Comparison of ENCODE assay signal across 12 cellular contexts in genomic region chr1:21652937-21653743, GRCh38. TPM values are rescaled to one million over a fixed set of nuclear protein-coding genes. Genes with fewer than 3 reads are reported as not detected.
DNase-seq lines count a peak whose midpoint lies in the region; ATAC-seq and TF ChIP-seq lines count a peak whose summit lies in the region.
"Had no signal": no experiment of that assay in that cellular context is flagged by ENCODE, and none has a peak within 500 bp of the region (broad histone marks: within the 10 kb centered on the region; RNA-seq: fewer than 3 reads in every experiment).

No MANE protein-coding gene starts in this region.

- H3K4me3 ChIP-seq in Caco-2 (ENCODE audit: low read depth, low read length), result no peak overlapping the region

- H3K9me3 ChIP-seq in Caco-2, result no peaks in the 10 kb centered on the region

- H3K36me3 Mint-ChIP-seq in Caco-2 (ENCODE audit: insufficient read depth, unreplicated experiment), result no peaks in the 10 kb centered on the region
- peaks cover 3% of the 10 kb centered on the region for H3K36me3 Mint-ChIP-seq in central memory CD8-positive, alpha-beta T cell (ENCODE audit: insufficient read depth)
- H3K36me3 Mint-ChIP-seq in nephron progenitor cell (ENCODE audit: low read depth), result no peaks in the 10 kb centered on the region
- H3K36me3 Mint-ChIP-seq: activated CD8-positive, alpha-beta memory T cell treated with anti-CD3 and anti-CD28 coated beads, Interleukin-2, amount 10 ng/mL, durations not matched to agents 7 days and 5 days had no signal

- CTCF ChIA-PET in Caco-2 (lab: Charles Lee), result no interaction called here

- peaks cover 7% of the 10 kb centered on the region; the same call in 1 of the 2 replicates for H3K4me1 ChIP-seq in Caco-2

- intact Hi-C loops in Caco-2 (cut with micrococcal nuclease; ENCODE audit: unreplicated experiment), result loop anchor here (10.0 kb wide), 1 partner anchor 118 kb away; no protein-coding TSS in a partner anchor

- H3K9me3 Mint-ChIP-seq in Caco-2 (ENCODE audit: unreplicated experiment) (no peaks in the 10 kb centered on the region), nephron progenitor cell (no peaks in the 10 kb centered on the region)
- H3K9me3 Mint-ChIP-seq in central memory CD8-positive, alpha-beta T cell, result no peaks in the 10 kb centered on the region

- BruUV-seq in Caco-2 (replicated peaks; lab: Mats Ljungman, UMichigan), result no TSS peak

- DNase-seq in AG20443 (ENCODE audit: low spot score) (peak; percentile 13), Caco-2 (no peak), nephron progenitor cell (no peak), NAMALWA (ENCODE audit: low spot score) (no peak)
- DNase-seq in central memory CD8-positive, alpha-beta T cell (ENCODE audit: low spot score in 2 of 2), result no peak
- DNase-seq in effector CD8-positive, alpha-beta T cell (lab: John Stamatoyannopoulos, UW), result no peak
- DNase-seq: activated CD8-positive, alpha-beta memory T cell treated with anti-CD3 and anti-CD28 coated beads, Interleukin-2, amount 10 ng/mL, durations not matched to agents 7 days and 5 days; aorta; NCI-H2081 had no signal

- no peaks in the 10 kb centered on the region for H3K27me3 Mint-ChIP-seq in Caco-2 (ENCODE audit: insufficient read depth, unreplicated experiment)
- H3K27me3 Mint-ChIP-seq in central memory CD8-positive, alpha-beta T cell, result peaks cover 24% of the 10 kb centered on the region
- peaks cover 79% of the 10 kb centered on the region for H3K27me3 Mint-ChIP-seq in nephron progenitor cell (ENCODE audit: low read depth, poor library complexity)

- TF ChIP-seq CTCF in Caco-2 (IDR thresholded peaks at IDR 0.05; ENCODE audit: insufficient read depth in 1 of 2, low read depth in 1 of 2, low read length in 1 of 2, severe bottlenecking in 1 of 2, unreplicated experiment in 1 of 2), result no peak
- no peak for TF ChIP-seq CTCF in nephron progenitor cell (IDR thresholded peaks at IDR 0.05)

- H3K4me1 Mint-ChIP-seq in Caco-2 (ENCODE audit: low read depth, unreplicated experiment), result peaks cover 10% of the 10 kb centered on the region
- peaks cover 15% of the 10 kb centered on the region for H3K4me1 Mint-ChIP-seq in central memory CD8-positive, alpha-beta T cell
- peaks cover 11% of the 10 kb centered on the region for H3K4me1 Mint-ChIP-seq in nephron progenitor cell

- no peak for ATAC-seq in central memory CD8-positive, alpha-beta T cell (replicated peaks; ENCODE audit: extremely low read depth, poor library complexity, severe bottlenecking)
- ATAC-seq in HG03097 (IDR thresholded peaks at IDR 0.05; ENCODE audit: low FRiP score, unreplicated experiment) (no peak), GM19467 (IDR thresholded peaks at IDR 0.05; ENCODE audit: unreplicated experiment) (no peak)
- ATAC-seq: activated CD8-positive, alpha-beta memory T cell treated with anti-CD3 and anti-CD28 coated beads, Interleukin-2, amount 10 ng/mL, durations not matched to agents 7 days and 5 days; Right ventricle myocardium inferior had no signal

- H3K36me3 ChIP-seq in Caco-2 (ENCODE audit: control insufficient read depth, insufficient read depth, low read length), result no peaks in the 10 kb centered on the region

- H3K27me3 ChIP-seq in Caco-2 (replicated peaks; ENCODE audit: control insufficient read depth, insufficient read depth, low read length), result no peaks in the 10 kb centered on the region; the same call in 1 of the 2 replicates

- H3K4me3 Mint-ChIP-seq in Caco-2 (ENCODE audit: unreplicated experiment) (peak overlapping the region; percentile 62), nephron progenitor cell (peak overlapping the region; percentile 58)
- H3K4me3 Mint-ChIP-seq in central memory CD8-positive, alpha-beta T cell, result peak overlapping the region; percentile 80
- H3K4me3 Mint-ChIP-seq: activated CD8-positive, alpha-beta memory T cell treated with anti-CD3 and anti-CD28 coated beads, Interleukin-2, amount 10 ng/mL, durations not matched to agents 7 days and 5 days had no signal

- H3K27ac Mint-ChIP-seq in Caco-2 (ENCODE audit: unreplicated experiment), result no peak overlapping the region
- H3K27ac Mint-ChIP-seq in central memory CD8-positive, alpha-beta T cell (ENCODE audit: low read depth), result no peak overlapping the region
- H3K27ac Mint-ChIP-seq in nephron progenitor cell, result no peak overlapping the region
- H3K27ac Mint-ChIP-seq: activated CD8-positive, alpha-beta memory T cell treated with anti-CD3 and anti-CD28 coated beads, Interleukin-2, amount 10 ng/mL, durations not matched to agents 7 days and 5 days had no signal

- POLR2A ChIA-PET in Caco-2 (lab: Charles Lee), result interaction anchor here (0.6 kb wide), 1 partner anchor 150 kb away, joined by 5 read pairs; no protein-coding TSS in a partner anchor

RNA-seq across cellular contexts. Expression of gene RAP1GAP, which starts 16.0 kb away (rescaled TPM):
- total RNA-seq in Caco-2 (2022), result 7.2 and 9.3 TPM in 2 replicates
